Comparison of ENCODE assay signal across 11 cellular contexts in genomic region chr13:23610187-23610576, GRCh38. TPM values are rescaled to one million over a fixed set of nuclear protein-coding genes. Genes with fewer than 3 reads are reported as not detected.
A peak's percentile ranks its signal among the peaks of the same experiment; 100 is the strongest.
DNase-seq lines count a peak whose midpoint lies in the region; ATAC-seq and TF ChIP-seq lines count a peak whose summit lies in the region.
"Had no signal": no experiment of that assay in that cellular context is flagged by ENCODE, and none has a peak within 500 bp of the region (broad histone marks: within the 10 kb centered on the region; RNA-seq: fewer than 3 reads in every experiment).

No MANE protein-coding gene starts in this region.

- ATAC-seq in HG03460 (IDR thresholded peaks at IDR 0.05; ENCODE audit: unreplicated experiment) = peak; percentile 42
- peak in 1 of 4 donors; percentile 22 for ATAC-seq in psoas muscle

- H3K27me3 Mint-ChIP-seq in MCF 10A (ENCODE audit: insufficient read depth, unreplicated experiment) = peaks cover 42% of the 10 kb centered on the region

- no peaks in the 10 kb centered on the region for H3K9me3 ChIP-seq in psoas muscle

- no TSS peak for BruUV-seq in MCF 10A (replicated peaks; lab: Mats Ljungman, UMichigan)

- CTCF ChIA-PET in MCF 10A (lab: Yijun Ruan, JAX) = interaction anchor here (0.6 kb wide), 1 partner anchor 35 kb away, joined by 3 read pairs; no protein-coding TSS in a partner anchor

- intact Hi-C loops in psoas muscle (cut with DNase I) = no loop called here
- intact Hi-C loops in MCF 10A (cut with micrococcal nuclease) = no loop called here

- H3K36me3 Mint-ChIP-seq in MCF 10A (ENCODE audit: insufficient read depth, unreplicated experiment) = no peaks in the 10 kb centered on the region
- H3K36me3 Mint-ChIP-seq: activated naive CD4-positive, alpha-beta T cell treated with anti-CD3 and anti-CD28 coated beads, Interleukin-2, amount 50 U/mL, for 24 hours had no signal

- H3K27ac ChIP-seq in psoas muscle = no peak overlapping the region
- no peak overlapping the region for H3K27ac ChIP-seq in caudate nucleus (ENCODE audit: low read depth, low read length)

- TF ChIP-seq CTCF in GM06990 (IDR thresholded peaks at IDR 0.05; ENCODE audit: insufficient read depth, low read length, poor library complexity, severe bottlenecking) (no peak), fibroblast of mammary gland (conservative IDR thresholded peaks at IDR 0.05; ENCODE audit: control insufficient read depth, insufficient read depth, low read depth, low read length) (no peak), psoas muscle (IDR thresholded peaks at IDR 0.05) (no peak), MCF 10A (IDR thresholded peaks at IDR 0.05; ENCODE audit: unreplicated experiment) (no peak)

- WGBS in psoas muscle, 3 donors = 24 to 38% (median 33%) methylated on average over 1 of the region's 1 CpG

- POLR2A ChIA-PET in MCF 10A (lab: Yijun Ruan, JAX) = interaction anchor here (0.8 kb wide), 1 partner anchor 566 kb away, joined by 3 read pairs; no protein-coding TSS in a partner anchor

- no peak overlapping the region for H3K4me3 Mint-ChIP-seq in MCF 10A (ENCODE audit: unreplicated experiment)
- H3K4me3 Mint-ChIP-seq: activated naive CD4-positive, alpha-beta T cell treated with anti-CD3 and anti-CD28 coated beads, Interleukin-2, amount 50 U/mL, for 24 hours had no signal

- H3K4me3 ChIP-seq in GM06990 (replicated peaks; ENCODE audit: low read depth, low read length) = no peak overlapping the region
- no peak overlapping the region for H3K4me3 ChIP-seq in fibroblast of mammary gland (ENCODE audit: control insufficient read depth, low read depth, low read length)
- peak overlapping the region; percentile 29 for H3K4me3 ChIP-seq in psoas muscle

- H3K27me3 ChIP-seq in GM06990 (replicated peaks; ENCODE audit: control insufficient read depth, insufficient read depth, low read length) (no peaks in the 10 kb centered on the region), psoas muscle (ENCODE audit: insufficient read depth in 3 of 3, low read length in 2 of 3) (peaks cover 0 to 2% (median 0%) of the 10 kb centered on the region in 3 donors)

- no peak overlapping the region for H3K27ac Mint-ChIP-seq in MCF 10A (ENCODE audit: low read depth, unreplicated experiment)
- H3K27ac Mint-ChIP-seq: activated naive CD4-positive, alpha-beta T cell treated with anti-CD3 and anti-CD28 coated beads, Interleukin-2, amount 50 U/mL, for 24 hours had no signal

- H3K9me3 Mint-ChIP-seq in MCF 10A (ENCODE audit: unreplicated experiment) = no peaks in the 10 kb centered on the region
- H3K9me3 Mint-ChIP-seq: activated naive CD4-positive, alpha-beta T cell treated with anti-CD3 and anti-CD28 coated beads, Interleukin-2, amount 50 U/mL, for 24 hours had no signal

- DNase-seq in GM06990 (ENCODE audit: extremely low read depth, insufficient read length) (peak; percentile 36), fibroblast of mammary gland (ENCODE audit: low read depth) (peak; percentile 45), psoas muscle (no peak), caudate nucleus (lab: John Stamatoyannopoulos, UW) (no peak), MCF 10A (ENCODE audit: unreplicated experiment) (no peak), NCI-H187 treated with DMSO at 0.1 percent for 48 hours (lab: John Stamatoyannopoulos, UW) (no peak)
- no peak for DNase-seq in stimulated activated CD4-positive, alpha-beta T cell treated with anti-CD3 and anti-CD28 coated beads, Interleukin-2, amount 100 ng/mL, for 48 hours
- DNase-seq: head of caudate nucleus, Kasumi-1 had no signal

- H3K4me1 ChIP-seq in psoas muscle = peaks cover 8% of the 10 kb centered on the region

- H3K4me1 Mint-ChIP-seq in MCF 10A (ENCODE audit: insufficient read depth, unreplicated experiment) = no peaks in the 10 kb centered on the region

- H3K36me3 ChIP-seq in GM06990 (ENCODE audit: control insufficient read depth, insufficient read depth, low read length) (0 out of 2 replicates have a peak, but pooled peaks cover 2% of the 10 kb centered on the region), psoas muscle (ENCODE audit: insufficient read depth in 1 of 2, low read depth in 1 of 2) (no peaks in the 10 kb centered on the region)

RNA-seq across cellular contexts. Expression of gene TNFRSF19, which starts 40.0 kb away (rescaled TPM):
- 1 to 10 TPM in 2 of 4 donors, under 1 TPM in 2; 0.38 to 2.0 (median 1.1) TPM for total RNA-seq in psoas muscle
- under 1 TPM; 0.35 to 0.55 (median 0.41) TPM for polyA plus RNA-seq in psoas muscle
- total RNA-seq in MCF 10A (2022) = not detected in 2 replicates

Comparison
In these comparisons a context has a peak if more than half of its experiments do, and no peak if none do; other contexts are left out.
1. DNase-seq: peak in GM06990 (single experiment) and fibroblast of mammary gland (single experiment); none in psoas muscle (0 of 2), caudate nucleus (0 of 61), MCF 10A (single experiment), stimulated activated CD4-positive, alpha-beta T cell treated with anti-CD3 and anti-CD28 coated beads, Interleukin-2, amount 100 ng/mL, for 48 hours (0 of 2) and NCI-H187 treated with DMSO at 0.1 percent for 48 hours (single experiment).